In genomic region chr3:79661866-79662265, GRCh38 we compare ENCODE assay signal across 20 cellular contexts.
DNase-seq lines count a peak whose midpoint lies in the region; ATAC-seq and TF ChIP-seq lines count a peak whose summit lies in the region.
"Had no signal": no experiment of that assay in that cellular context is flagged by ENCODE, and none has a peak within 500 bp of the region (broad histone marks: within the 10 kb centered on the region; RNA-seq: fewer than 3 reads in every experiment).

No MANE protein-coding gene starts in this region.

- no peak for TF ChIP-seq POLR2A in tibial nerve (IDR thresholded peaks at IDR 0.05)

- H3K9me3 ChIP-seq in A673 (ENCODE audit: low read depth, low read length, poor library complexity, severe bottlenecking) (no peaks in the 10 kb centered on the region), neural cell (ENCODE audit: low read length) (no peaks in the 10 kb centered on the region), tibial nerve (no peaks in the 10 kb centered on the region)

- H3K9me2 ChIP-seq in neural cell (ENCODE audit: insufficient read depth, low read length): no peaks in the 10 kb centered on the region

- no peak for ATAC-seq in effector memory CD8-positive, alpha-beta T cell (replicated peaks)
- ATAC-seq: GM23338 had no signal

- H3K27ac Mint-ChIP-seq in effector memory CD8-positive, alpha-beta T cell: no peak overlapping the region
- H3K27ac Mint-ChIP-seq: CD4-positive, CD25-positive, alpha-beta regulatory T cell; GM23338; H9; IgD-negative memory B cell had no signal

- TF ChIP-seq CTCF in A673 (conservative IDR thresholded peaks at IDR 0.05; ENCODE audit: low read depth, low read length): no peak
- TF ChIP-seq CTCF in astrocyte of the spinal cord (IDR thresholded peaks at IDR 0.05; ENCODE audit: low read depth, low read length): no peak
- TF ChIP-seq CTCF in neural cell (IDR thresholded peaks at IDR 0.05; ENCODE audit: poor library complexity, severe bottlenecking): no peak
- no peak for TF ChIP-seq CTCF in tibial nerve (IDR thresholded peaks at IDR 0.05)

- intact Hi-C loops in A673 (cut with micrococcal nuclease; ENCODE audit: unreplicated experiment): no loop called here

- TF ChIP-seq EP300 in neural cell (conservative IDR thresholded peaks at IDR 0.05; ENCODE audit: poor library complexity, severe bottlenecking) (no peak), tibial nerve (IDR thresholded peaks at IDR 0.05) (no peak)

- peaks cover 4% of the 10 kb centered on the region for H3K79me2 ChIP-seq in neural cell (replicated peaks; ENCODE audit: insufficient read depth, low read length)

- H4K20me1 ChIP-seq in neural cell (ENCODE audit: insufficient read depth): no peaks in the 10 kb centered on the region

- peaks cover 10% of the 10 kb centered on the region for H3K4me1 ChIP-seq in A673 (ENCODE audit: insufficient read depth, low read length, poor library complexity, severe bottlenecking)
- H3K4me1 ChIP-seq in tibial nerve: no peaks in the 10 kb centered on the region

- H3K27ac ChIP-seq in A673 (ENCODE audit: low read depth, low read length, poor library complexity, severe bottlenecking) (no peak overlapping the region), neural cell (ENCODE audit: low read length) (peak overlapping the region; percentile 73), tibial nerve (no peak overlapping the region)
- H3K27ac ChIP-seq: KMS-11 had no signal

- no peaks in the 10 kb centered on the region for H3K36me3 Mint-ChIP-seq in effector memory CD8-positive, alpha-beta T cell (ENCODE audit: insufficient read depth)
- H3K36me3 Mint-ChIP-seq: CD4-positive, CD25-positive, alpha-beta regulatory T cell; IgD-negative memory B cell had no signal

- DNase-seq in A673 (ENCODE audit: low spot score) (peak; percentile 52), NCI-H2227 treated with DMSO at 0.1 percent for 48 hours (lab: John Stamatoyannopoulos, UW) (peak; percentile 7), astrocyte of the spinal cord (ENCODE audit: low read depth, low spot score) (peak; percentile 43), NCI-H446 (lab: John Stamatoyannopoulos, UW) (no peak), tibial nerve (ENCODE audit: low spot score in 2 of 2) (no peak)
- no peak for DNase-seq in activated CD4-positive, alpha-beta T cell treated with anti-CD3 and anti-CD28 coated beads for 48 hours
- no peak for DNase-seq in effector memory CD8-positive, alpha-beta T cell
- DNase-seq: 8988T; CD4-positive, CD25-positive, alpha-beta regulatory T cell; DMS153; H9; MM.1S; NCI-H2029; NCI-H526 treated with DMSO at 0.1 percent for 48 hours; Right ventricle myocardium superior; RPMI8226 had no signal

- H3F3A ChIP-seq in neural cell (ENCODE audit: insufficient read depth, low read length, poor library complexity, severe bottlenecking): no peaks in the 10 kb centered on the region

- peaks cover 12 to 18% of the 10 kb centered on the region in 2 donors for H3K9me3 Mint-ChIP-seq in effector memory CD8-positive, alpha-beta T cell
- H3K9me3 Mint-ChIP-seq: GM23338, H9 had no signal

- BruUV-seq in A673 (replicated peaks; lab: Mats Ljungman, UMichigan): no TSS peak

- POLR2A ChIA-PET in A673 (lab: Charles Lee; ENCODE audit: low non-redundant PET): interaction anchor here (0.7 kb wide), 1 partner anchor 115 kb away, joined by 3 read pairs; no protein-coding TSS in a partner anchor

- H3K4me3 ChIP-seq in A673 (ENCODE audit: low read depth, low read length, poor library complexity, severe bottlenecking) (no peak overlapping the region), astrocyte of the spinal cord (ENCODE audit: low read depth, low read length) (no peak overlapping the region), neural cell (ENCODE audit: low read length) (peak overlapping the region; percentile 11), tibial nerve (no peak overlapping the region)
- H3K4me3 ChIP-seq: GM23338 had no signal

- H3K27me3 ChIP-seq in A673 (replicated peaks; ENCODE audit: insufficient read depth, low read depth, low read length, poor library complexity) (no peaks in the 10 kb centered on the region), neural cell (ENCODE audit: insufficient read depth, low read depth, low read length) (no peaks in the 10 kb centered on the region), tibial nerve (no peaks in the 10 kb centered on the region)

- WGBS in tibial nerve, 2 donors: 47 to 50% methylated on average over 3 of the region's 3 CpGs

- H3K4me3 Mint-ChIP-seq in effector memory CD8-positive, alpha-beta T cell: no peak overlapping the region
- H3K4me3 Mint-ChIP-seq: CD4-positive, CD25-positive, alpha-beta regulatory T cell; GM23338; H9 had no signal

- CTCF ChIA-PET in A673 (lab: Charles Lee): no interaction called here

- in situ Hi-C loops in astrocyte of the spinal cord (cut with HindIII; ENCODE audit: low sequenced_read_pairs): no loop called here

- H3K4me1 Mint-ChIP-seq in effector memory CD8-positive, alpha-beta T cell (ENCODE audit: low read depth in 2 of 2): no peaks in the 10 kb centered on the region
- H3K4me1 Mint-ChIP-seq: CD4-positive, CD25-positive, alpha-beta regulatory T cell; IgD-negative memory B cell had no signal

- no peak for TF ChIP-seq RAD21 in neural cell (conservative IDR thresholded peaks at IDR 0.05)

- peak overlapping the region; percentile 30 for H3K9ac ChIP-seq in neural cell (ENCODE audit: low read length)
- H3K9ac ChIP-seq: KMS-11 had no signal

- H3K4me2 ChIP-seq in neural cell (ENCODE audit: low read length): peak overlapping the region; percentile 40
- H3K4me2 ChIP-seq: GM23338, KMS-11 had no signal

- H3K36me3 ChIP-seq in A673 (ENCODE audit: insufficient read depth, low read length, poor library complexity, severe bottlenecking) (no peaks in the 10 kb centered on the region), neural cell (ENCODE audit: insufficient read depth, low read length) (no peaks in the 10 kb centered on the region), tibial nerve (no peaks in the 10 kb centered on the region)

- no peaks in the 10 kb centered on the region for H3K27me3 Mint-ChIP-seq in effector memory CD8-positive, alpha-beta T cell
- H3K27me3 Mint-ChIP-seq: CD4-positive, CD25-positive, alpha-beta regulatory T cell; IgD-negative memory B cell had no signal

- H2AFZ ChIP-seq in neural cell (ENCODE audit: low read depth, low read length): no peak overlapping the region
- H2AFZ ChIP-seq: GM23338 had no signal

TF ChIP-seq in neural cell, 6 proteins besides CTCF, POLR2A, EP300 and RAD21:
- TF ChIP-seq TAF1 (IDR thresholded peaks at IDR 0.05; ENCODE audit: low read depth): no peak
- TF ChIP-seq MXI1 (conservative IDR thresholded peaks at IDR 0.05; ENCODE audit: poor library complexity, severe bottlenecking): no peak
- no peak for TF ChIP-seq REST (IDR thresholded peaks at IDR 0.05; ENCODE audit: borderline replicate concordance)
- TF ChIP-seq EZH2 (IDR thresholded peaks at IDR 0.05; ENCODE audit: borderline replicate concordance, insufficient read depth, low read length, poor library complexity, severe bottlenecking): no peak
- no peak for TF ChIP-seq POLR2AphosphoS5 (IDR thresholded peaks at IDR 0.05)
- TF ChIP-seq SMC3 (conservative IDR thresholded peaks at IDR 0.05; ENCODE audit: poor library complexity): no peak

Comparison
In these comparisons a context has a peak if more than half of its experiments do, and no peak if none do; other contexts are left out.
1. DNase-seq: peak in A673 (single experiment), NCI-H2227 treated with DMSO at 0.1 percent for 48 hours (single experiment) and astrocyte of the spinal cord (single experiment); none in activated CD4-positive, alpha-beta T cell treated with anti-CD3 and anti-CD28 coated beads for 48 hours (single experiment), NCI-H446 (0 of 2), tibial nerve (0 of 2) and effector memory CD8-positive, alpha-beta T cell (0 of 3).